In the genomic region with DNA sequence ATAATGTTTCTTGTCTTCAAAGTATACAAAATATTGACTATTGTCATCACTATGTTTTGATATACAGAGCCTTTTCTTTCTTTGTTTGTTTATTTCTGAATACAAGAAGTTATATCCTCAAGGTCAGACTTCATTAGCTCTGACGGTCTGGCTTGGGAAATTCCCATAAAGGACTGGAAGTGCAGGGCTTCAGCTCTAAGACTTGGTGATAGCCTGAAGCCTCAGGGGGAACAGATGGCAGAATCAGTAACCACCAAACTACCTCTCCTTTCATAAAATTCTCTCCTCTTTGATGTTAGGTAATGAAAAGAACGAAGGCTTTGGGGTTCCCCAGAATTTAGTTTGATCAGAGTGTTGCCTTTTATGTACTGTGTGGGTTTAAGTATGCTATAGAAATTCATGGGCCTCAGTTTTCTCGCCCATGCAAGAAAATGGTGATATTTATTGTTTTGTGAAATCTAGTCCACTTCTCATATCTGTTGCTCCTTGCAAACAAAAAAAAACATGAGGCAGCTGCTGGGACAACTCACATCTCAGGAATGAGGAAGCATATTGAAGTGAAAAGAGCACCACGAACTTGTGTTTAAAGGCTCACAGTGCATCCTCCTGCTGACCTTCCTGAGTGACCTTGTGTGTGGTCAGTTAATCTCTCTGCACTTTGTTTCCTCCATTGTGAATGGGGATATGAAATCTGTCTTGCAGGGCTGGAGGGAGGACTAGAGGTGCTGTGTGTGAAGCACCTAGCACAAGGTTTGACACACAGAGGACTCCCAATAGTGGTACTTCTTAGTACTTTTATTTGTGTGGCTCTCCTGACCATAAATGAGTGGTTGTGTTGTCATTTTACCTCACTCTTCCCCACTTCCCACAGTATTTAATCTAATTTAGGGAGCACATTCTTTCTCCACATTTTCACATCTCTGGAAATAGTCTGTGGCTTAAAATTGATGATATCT, we compare ENCODE assay signal across 11 cellular contexts.
DNase-seq lines count a peak whose midpoint lies in the region; ATAC-seq and TF ChIP-seq lines count a peak whose summit lies in the region.
"Had no signal": no experiment of that assay in that cellular context is flagged by ENCODE, and none has a peak within 500 bp of the region (broad histone marks: within the 10 kb centered on the region; RNA-seq: fewer than 3 reads in every experiment).

No MANE protein-coding gene starts in this region.

- peak overlapping the region; percentile 33 for H4K8ac ChIP-seq in mesenchymal stem cell (ENCODE audit: low read length)

- H4K91ac ChIP-seq in mesenchymal stem cell (ENCODE audit: low read length), result no peak overlapping the region

- H3K4me3 ChIP-seq in cardiac fibroblast (replicated peaks in 1 of 2; ENCODE audit: low read depth in 2 of 2, low read length in 2 of 2) (no peak overlapping the region), mesenchymal stem cell (ENCODE audit: insufficient read depth in 1 of 2, low read depth in 1 of 2, low read length in 2 of 2) (no peak overlapping the region), transverse colon (no peak overlapping the region)

- peak overlapping the region; percentile 75 for H3K27ac ChIP-seq in mesenchymal stem cell (ENCODE audit: low read length, poor library complexity, severe bottlenecking)
- H3K27ac ChIP-seq in transverse colon, result no peak overlapping the region

- H3K4me2 ChIP-seq in mesenchymal stem cell (ENCODE audit: low read length, poor library complexity, severe bottlenecking), result no peak overlapping the region

- 23% methylated on average over 3 of the region's 4 CpGs for WGBS in mesenchymal stem cell
- 40 to 43% methylated on average over 3 to 4 of the region's 4 CpGs for WGBS in transverse colon (ENCODE audit: low coverage in 1 of 2), 2 donors

- no peak overlapping the region for H3K23ac ChIP-seq in mesenchymal stem cell (ENCODE audit: low read length in 2 of 2)

- H3K4ac ChIP-seq in mesenchymal stem cell (ENCODE audit: low read depth in 1 of 2, low read length in 2 of 2), result no peak overlapping the region

- H3K4me1 ChIP-seq in mesenchymal stem cell (ENCODE audit: control insufficient read depth, insufficient read depth, low read depth, low read length) (peaks cover 2% of the 10 kb centered on the region), transverse colon (no peaks in the 10 kb centered on the region)

- TF ChIP-seq POLR2A in transverse colon (IDR thresholded peaks at IDR 0.05), result no peak

- no peak overlapping the region for H2AFZ ChIP-seq in mesenchymal stem cell (ENCODE audit: low read depth, low read length)

- H2BK120ac ChIP-seq in mesenchymal stem cell (ENCODE audit: low read depth, low read length), result no peak overlapping the region

- intact Hi-C loops in transverse colon (cut with DNase I; ENCODE audit: low total_unique reads), result no loop called here

- H3K79me1 ChIP-seq in mesenchymal stem cell (replicated peaks; ENCODE audit: low read length, poor library complexity, severe bottlenecking), result no peaks in the 10 kb centered on the region

- no peak overlapping the region for H2BK12ac ChIP-seq in mesenchymal stem cell (ENCODE audit: low read length in 2 of 2)

- H3K14ac ChIP-seq in mesenchymal stem cell (ENCODE audit: low read length in 2 of 2), result no peak overlapping the region

- ATAC-seq in HG02970 (IDR thresholded peaks at IDR 0.05; ENCODE audit: low FRiP score, unreplicated experiment), result no peak
- no peak for ATAC-seq in HG02840 (IDR thresholded peaks at IDR 0.05; ENCODE audit: low FRiP score, unreplicated experiment)
- ATAC-seq in GM18907 (IDR thresholded peaks at IDR 0.05; ENCODE audit: unreplicated experiment), result no peak

- no peak overlapping the region for H2AK5ac ChIP-seq in mesenchymal stem cell (ENCODE audit: low read length, severe bottlenecking)

- H2BK15ac ChIP-seq in mesenchymal stem cell (ENCODE audit: low read depth, poor library complexity, severe bottlenecking), result no peak overlapping the region

- no peak overlapping the region for H3K18ac ChIP-seq in mesenchymal stem cell (ENCODE audit: low read depth in 1 of 2, low read length in 2 of 2)

- no peak overlapping the region for H2BK5ac ChIP-seq in mesenchymal stem cell (ENCODE audit: low read depth, low read length, poor library complexity, severe bottlenecking)

- H3K36me3 ChIP-seq in mesenchymal stem cell (ENCODE audit: control insufficient read depth in 1 of 2, insufficient read depth in 2 of 2, low read depth in 1 of 2, low read length in 2 of 2) (no peaks in the 10 kb centered on the region), transverse colon (no peaks in the 10 kb centered on the region)

- no peaks in the 10 kb centered on the region for H3K27me3 ChIP-seq in mesenchymal stem cell (ENCODE audit: control insufficient read depth in 1 of 2, insufficient read depth in 1 of 2, low read length in 2 of 2)
- no peaks in the 10 kb centered on the region for H3K27me3 ChIP-seq in transverse colon

- TF ChIP-seq EP300 in transverse colon (IDR thresholded peaks at IDR 0.05; ENCODE audit: low read depth), result no peak

- in situ Hi-C loops in transverse colon (cut with MboI; ENCODE audit: low pct_ligation_motif_present in 1 of 4, low pct_unique_long_range_greater_than_20kb in 1 of 4, low sequenced_read_pairs in 3 of 4), result no loop called here

- no peak overlapping the region for H3K9ac ChIP-seq in mesenchymal stem cell (ENCODE audit: low read length)

- no peak for TF ChIP-seq CTCF in cardiac fibroblast (IDR thresholded peaks at IDR 0.05; ENCODE audit: low read depth, low read length)
- no peak for TF ChIP-seq CTCF in transverse colon (IDR thresholded peaks at IDR 0.05)

- H3K9me3 ChIP-seq in mesenchymal stem cell (ENCODE audit: control insufficient read depth, low read length), result peaks cover 2% of the 10 kb centered on the region
- H3K9me3 ChIP-seq in transverse colon, result no peaks in the 10 kb centered on the region

- DNase-seq in AG08396 (ENCODE audit: low spot score) (peak; percentile 21), HT1080 (ENCODE audit: low read depth) (peak; percentile 66), cardiac fibroblast (ENCODE audit: low read depth in 2 of 2) (peak; percentile 61 to 76), mesenchymal stem cell (peak; percentile 77), transverse colon (no peak)
- DNase-seq: MM.1S, NCI-H446 treated with DMSO at 0.1 percent for 48 hours, retina had no signal
